8 cellular contexts compared by ENCODE assay signal in the genomic region with DNA sequence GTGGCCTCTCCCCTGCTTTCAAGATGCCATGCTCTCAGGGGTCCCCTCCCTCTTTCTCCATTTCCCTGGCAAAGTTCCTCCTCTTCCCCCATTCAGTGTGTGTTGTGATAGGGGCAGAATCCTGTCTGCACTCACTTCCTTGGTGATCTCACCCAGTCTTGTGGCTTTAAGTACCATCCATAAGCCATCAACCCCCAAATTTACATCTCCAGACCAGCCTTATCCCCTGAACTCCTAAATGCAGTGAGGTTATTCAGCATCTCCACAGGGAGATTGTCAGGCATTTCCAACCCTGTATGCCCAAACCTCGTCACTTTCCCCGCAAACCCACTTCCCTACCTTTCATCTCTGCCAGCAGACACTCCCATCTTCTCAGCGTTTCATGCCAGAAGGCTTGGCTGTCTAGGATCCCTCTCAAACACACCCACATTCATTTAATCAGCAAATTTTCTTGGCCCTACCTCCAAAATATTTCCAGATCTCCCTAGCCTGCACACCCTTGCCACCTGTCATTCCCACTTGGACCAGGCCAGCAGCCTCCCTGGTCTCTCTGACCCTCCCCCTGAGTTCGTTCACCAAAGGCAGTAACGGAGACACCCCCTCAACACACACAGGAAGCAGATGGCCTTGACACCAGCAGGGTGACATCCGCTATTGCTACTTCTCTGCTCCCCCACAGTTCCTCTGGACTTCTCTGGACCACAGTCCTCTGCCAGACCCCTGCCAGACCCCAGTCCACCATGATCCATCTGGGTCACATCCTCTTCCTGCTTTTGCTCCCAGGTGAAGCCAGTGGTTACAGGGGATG. TPM values are rescaled to one million over a fixed set of nuclear protein-coding genes. Genes with fewer than 3 reads are reported as not detected.
DNase-seq lines count a peak whose midpoint lies in the region; ATAC-seq and TF ChIP-seq lines count a peak whose summit lies in the region.

TSS of gene HCST (plus strand) at position 676 of the 808 bp plus-strand sequence. CDS start at position 741, 65 bp downstream.

- peak within 1 kb of the TSS in 51 of 59 donors; percentile 21 to 92 (median 77) for H3K27ac ChIP-seq in dorsolateral prefrontal cortex

- H3K27me3 ChIP-seq in dorsolateral prefrontal cortex, result no peaks in the 10 kb centered on the region

- H3K4me3 ChIP-seq in dorsolateral prefrontal cortex, result peak within 1 kb of the TSS in 37 of 59 donors; percentile 1 to 81 (median 25)

- H3K27me3 Mint-ChIP-seq in natural killer cell treated with Interleukin-12 subunit alpha and Interleukin-12 subunit beta and Interleukin-15 and Interleukin-18, amount 100 ng/mL, for 72 hours, result no peaks in the 10 kb centered on the region

- peaks cover 48 to 52% of the 10 kb centered on the region in 2 donors for H3K4me1 Mint-ChIP-seq in natural killer cell treated with Interleukin-12 subunit alpha and Interleukin-12 subunit beta and Interleukin-15 and Interleukin-18, amount 100 ng/mL, for 72 hours (ENCODE audit: low read depth in 2 of 2)

- DNase-seq in AG08395 (ENCODE audit: low spot score) (peak; percentile 79), T-helper 2 cell (peak in 3 of 5 experiments; percentile 49 to 75 (median 75)), dorsolateral prefrontal cortex (no peak), NCI-H2107 (lab: John Stamatoyannopoulos, UW) (no peak)
- peak; percentile 77 for DNase-seq in natural killer cell treated with Interleukin-12 subunit alpha and Interleukin-12 subunit beta and Interleukin-15 and Interleukin-18, amount 100 ng/mL, for 72 hours (ENCODE audit: low spot score)

- H3K27ac Mint-ChIP-seq in natural killer cell treated with Interleukin-12 subunit alpha and Interleukin-12 subunit beta and Interleukin-15 and Interleukin-18, amount 100 ng/mL, for 72 hours, result peak within 1 kb of the TSS; percentile 86 to 100

- peak; percentile 33 to 39 for ATAC-seq in natural killer cell treated with Interleukin-12 subunit alpha and Interleukin-12 subunit beta and Interleukin-15 and Interleukin-18, amount 100 ng/mL, for 72 hours
- ATAC-seq in HG03571 (IDR thresholded peaks at IDR 0.05; ENCODE audit: unreplicated experiment) (no peak), GM21619 (IDR thresholded peaks at IDR 0.05; ENCODE audit: unreplicated experiment) (no peak)

- TF ChIP-seq POLR2A in GM19099 (IDR thresholded peaks at IDR 0.05; ENCODE audit: extremely low read depth, insufficient read length, low read depth), result peak; percentile 54

- TF ChIP-seq CTCF in dorsolateral prefrontal cortex (IDR thresholded peaks at IDR 0.05 in 54 of 56, conservative IDR thresholded peaks at IDR 0.05 in 2 of 56; ENCODE audit: low read depth in 1 of 56, partially characterized antibody in 56 of 56), result no peak

- no peaks in the 10 kb centered on the region for H3K9me3 Mint-ChIP-seq in natural killer cell treated with Interleukin-12 subunit alpha and Interleukin-12 subunit beta and Interleukin-15 and Interleukin-18, amount 100 ng/mL, for 72 hours

- H3K36me3 Mint-ChIP-seq in natural killer cell treated with Interleukin-12 subunit alpha and Interleukin-12 subunit beta and Interleukin-15 and Interleukin-18, amount 100 ng/mL, for 72 hours, result no peaks in the 10 kb centered on the region

- H3K4me3 Mint-ChIP-seq in natural killer cell treated with Interleukin-12 subunit alpha and Interleukin-12 subunit beta and Interleukin-15 and Interleukin-18, amount 100 ng/mL, for 72 hours, result peak within 1 kb of the TSS; percentile 94

- intact Hi-C loops in dorsolateral prefrontal cortex (cut with DNase I), result no loop called here

RNA-seq across cellular contexts. Expression of gene HCST, which starts in this region (rescaled TPM):
- total RNA-seq in dorsolateral prefrontal cortex, result 10 to 100 TPM in 16 of 120 experiments, 1 to 10 TPM in 100, under 1 TPM in 2, not detected in 2; 0.91 to 23.2 (median 5.7) TPM
- total RNA-seq in natural killer cell treated with Interleukin-12 subunit alpha and Interleukin-12 subunit beta and Interleukin-15 and Interleukin-18, amount 100 ng/mL, for 72 hours, result 100 to 1,000 TPM; 154 to 228 TPM

Comparison
In these comparisons a context has a peak if more than half of its experiments do, and no peak if none do; other contexts are left out.
1. RNA of gene HCST (total RNA-seq): 154 to 228 TPM in natural killer cell treated with Interleukin-12 subunit alpha and Interleukin-12 subunit beta and Interleukin-15 and Interleukin-18, amount 100 ng/mL, for 72 hours; 0.91 to 23.2 TPM in dorsolateral prefrontal cortex; every median in the first group is over 4 times any median in the second.
2. DNase-seq: peak in AG08395 (single experiment), T-helper 2 cell (3 of 5) and natural killer cell treated with Interleukin-12 subunit alpha and Interleukin-12 subunit beta and Interleukin-15 and Interleukin-18, amount 100 ng/mL, for 72 hours (single experiment); none in dorsolateral prefrontal cortex (0 of 10) and NCI-H2107 (single experiment).
3. ATAC-seq: peak in natural killer cell treated with Interleukin-12 subunit alpha and Interleukin-12 subunit beta and Interleukin-15 and Interleukin-18, amount 100 ng/mL, for 72 hours (2 of 2); none in HG03571 (single experiment) and GM21619 (single experiment).